23 cellular contexts compared by ENCODE assay signal in the genomic region with DNA sequence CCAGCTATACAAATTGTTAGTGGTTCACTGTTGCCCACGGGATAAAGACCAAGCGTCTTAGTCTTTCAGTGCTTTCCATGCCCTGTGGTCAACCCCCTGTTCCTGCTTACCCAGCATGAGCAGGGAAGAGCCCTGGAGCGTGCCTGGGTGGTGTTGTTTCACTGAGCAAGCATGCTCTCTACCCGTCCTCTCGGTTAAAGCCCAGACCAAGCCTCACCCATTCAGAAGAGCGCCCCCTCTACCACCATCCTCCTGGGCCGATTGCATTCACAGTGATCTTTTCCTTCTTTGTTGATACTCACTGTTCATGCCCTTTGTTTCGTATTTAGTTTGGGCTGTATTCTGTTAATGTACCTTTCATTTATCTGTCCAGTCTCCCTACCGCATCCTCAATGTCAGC.
"Had no signal": no experiment of that assay in that cellular context is flagged by ENCODE, and none has a peak within 500 bp of the region (broad histone marks: within the 10 kb centered on the region; RNA-seq: fewer than 3 reads in every experiment).

No MANE protein-coding gene starts in this region.

- H3K36me3 ChIP-seq: brain microvascular endothelial cell, esophagus squamous epithelium, heart left ventricle, spleen, vagina had no signal

- H3K4me1 ChIP-seq: esophagus squamous epithelium, heart left ventricle, spleen, testis, vagina had no signal

- H3K27me3 Mint-ChIP-seq: activated CD4-positive, alpha-beta T cell treated with anti-CD3 and anti-CD28 coated beads, Interleukin-2, amount 10 ng/mL, durations not matched to agents 7 days and 5 days had no signal

- H3K27ac Mint-ChIP-seq: activated CD4-positive, alpha-beta T cell treated with anti-CD3 and anti-CD28 coated beads, Interleukin-2, amount 10 ng/mL, durations not matched to agents 7 days and 5 days; activated naive CD4-positive, alpha-beta T cell treated with anti-CD3 and anti-CD28 coated beads, Interleukin-2, amount 50 U/mL, for 72 hours; immature natural killer cell; naive thymus-derived CD8-positive, alpha-beta T cell had no signal

- DNase-seq: activated CD4-positive, alpha-beta T cell treated with anti-CD3 and anti-CD28 coated beads, Interleukin-2, amount 10 ng/mL, durations not matched to agents 7 days and 5 days; activated CD4-positive, CD25-positive, alpha-beta regulatory T cell treated with anti-CD3 and anti-CD28 coated beads, Interleukin-2, amount 50 U/mL, for 72 hours; activated gamma-delta T cell treated with Interleukin-2 at 50 U/mL for 16 hours; activated T-cell treated with anti-CD3 and anti-CD28 coated beads, Interleukin-2, amount 50 U/mL, for 1 hour; aorta; brain microvascular endothelial cell; central memory CD4-positive, alpha-beta T cell; dorsolateral prefrontal cortex; esophagus squamous epithelium; heart left ventricle; immature natural killer cell; naive thymus-derived CD8-positive, alpha-beta T cell; retina; spleen; stimulated activated CD4-positive, alpha-beta T cell treated with anti-CD3 and anti-CD28 coated beads, Interleukin-4, amount 100 ng/mL, for 1 hour; stimulated activated naive CD4-positive, alpha-beta T cell; testis; trophoblast cell had no signal

- H3K9me3 ChIP-seq: esophagus squamous epithelium, heart left ventricle, spleen, testis, vagina had no signal

- H3K4me3 ChIP-seq: dorsolateral prefrontal cortex, esophagus squamous epithelium, heart left ventricle, lung, spleen, testis, vagina had no signal

- ATAC-seq: activated naive CD4-positive, alpha-beta T cell treated with anti-CD3 and anti-CD28 coated beads, Interleukin-2, amount 50 U/mL, for 72 hours; heart left ventricle; left lobe of liver; naive thymus-derived CD8-positive, alpha-beta T cell had no signal

- H3K27me3 ChIP-seq: brain microvascular endothelial cell, spleen, testis, vagina had no signal

- H3K4me1 Mint-ChIP-seq: activated CD4-positive, alpha-beta T cell treated with anti-CD3 and anti-CD28 coated beads, Interleukin-2, amount 10 ng/mL, durations not matched to agents 7 days and 5 days; immature natural killer cell; naive thymus-derived CD8-positive, alpha-beta T cell had no signal

- H3K36me3 Mint-ChIP-seq: activated naive CD4-positive, alpha-beta T cell treated with anti-CD3 and anti-CD28 coated beads, Interleukin-2, amount 50 U/mL, for 72 hours; immature natural killer cell had no signal

- H3K4me3 Mint-ChIP-seq: activated CD4-positive, alpha-beta T cell treated with anti-CD3 and anti-CD28 coated beads, Interleukin-2, amount 10 ng/mL, durations not matched to agents 7 days and 5 days; immature natural killer cell; naive thymus-derived CD8-positive, alpha-beta T cell had no signal

- H3K9me3 Mint-ChIP-seq: activated CD4-positive, alpha-beta T cell treated with anti-CD3 and anti-CD28 coated beads, Interleukin-2, amount 10 ng/mL, durations not matched to agents 7 days and 5 days; activated naive CD4-positive, alpha-beta T cell treated with anti-CD3 and anti-CD28 coated beads, Interleukin-2, amount 50 U/mL, for 72 hours had no signal

- FAIRE-seq: colon had no signal

- H3K27ac ChIP-seq: brain microvascular endothelial cell, dorsolateral prefrontal cortex, esophagus squamous epithelium, heart left ventricle, spleen, testis, vagina had no signal
